ENCODE assay signal across 1 cellular context in genomic region chr2:182452456-182452990, GRCh38.
TF ChIP-seq lines count a peak whose summit lies in the region.

No MANE protein-coding gene starts in this region.

TF ChIP-seq in K562, 482 proteins besides CTCF, POLR2A, EP300 and RAD21 (continued from another document):
- TF ChIP-seq, protein P1, sequence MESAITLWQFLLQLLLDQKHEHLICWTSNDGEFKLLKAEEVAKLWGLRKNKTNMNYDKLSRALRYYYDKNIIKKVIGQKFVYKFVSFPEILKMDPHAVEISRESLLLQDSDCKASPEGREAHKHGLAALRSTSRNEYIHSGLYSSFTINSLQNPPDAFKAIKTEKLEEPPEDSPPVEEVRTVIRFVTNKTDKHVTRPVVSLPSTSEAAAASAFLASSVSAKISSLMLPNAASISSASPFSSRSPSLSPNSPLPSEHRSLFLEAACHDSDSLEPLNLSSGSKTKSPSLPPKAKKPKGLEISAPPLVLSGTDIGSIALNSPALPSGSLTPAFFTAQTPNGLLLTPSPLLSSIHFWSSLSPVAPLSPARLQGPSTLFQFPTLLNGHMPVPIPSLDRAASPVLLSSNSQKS (CRISPR knock-in tag; IDR thresholded peaks at IDR 0.05) = no peak
- TF ChIP-seq FOXK1 (CRISPR knock-in tag; IDR thresholded peaks at IDR 0.05; ENCODE audit: borderline replicate concordance) (no peak), ARID4B (CRISPR knock-in tag; IDR thresholded peaks at IDR 0.05) (no peak), ZNF384 (IDR thresholded peaks at IDR 0.05; ENCODE audit: low read depth, low read length) (no peak), ZFPM2 (CRISPR knock-in tag; IDR thresholded peaks at IDR 0.05) (no peak), HMG20A (CRISPR knock-in tag; conservative IDR thresholded peaks at IDR 0.05) (no peak)
